1 cellular context compared by ENCODE assay signal in genomic region chr19:1748115-1748702, GRCh38.
TF ChIP-seq lines count a peak whose summit lies in the region.

No MANE protein-coding gene starts in this region.

TF ChIP-seq in A549, 52 proteins besides CTCF, POLR2A, EP300 and RAD21 (continued from another document):
- TF ChIP-seq E2F6 (IDR thresholded peaks at IDR 0.05; ENCODE audit: borderline replicate concordance, low read depth) = no peak
- no peak for TF ChIP-seq RFX5 (IDR thresholded peaks at IDR 0.05)
- no peak for TF ChIP-seq TP53 (CRISPR knock-in tag; IDR thresholded peaks at IDR 0.05)
- TF ChIP-seq MYC (IDR thresholded peaks at IDR 0.05; ENCODE audit: borderline replicate concordance, low read length) = no peak
- no peak for TF ChIP-seq GATA3 (IDR thresholded peaks at IDR 0.05; ENCODE audit: borderline replicate concordance)
- TF ChIP-seq MAZ (IDR thresholded peaks at IDR 0.05; ENCODE audit: borderline replicate concordance, low read depth, low read length) = no peak
- no peak for TF ChIP-seq CEBPB (IDR thresholded peaks at IDR 0.05)
- TF ChIP-seq CHD4 (IDR thresholded peaks at IDR 0.05; ENCODE audit: borderline replicate concordance) = no peak
- TF ChIP-seq RNF2 (IDR thresholded peaks at IDR 0.05; ENCODE audit: borderline replicate concordance, low read depth) = no peak
- TF ChIP-seq JUN (IDR thresholded peaks at IDR 0.05) = no peak
- no peak for TF ChIP-seq SMC3 (IDR thresholded peaks at IDR 0.05)
- no peak for TF ChIP-seq CBX2 (IDR thresholded peaks at IDR 0.05; ENCODE audit: borderline replicate concordance, low read depth)
- TF ChIP-seq RCOR1 (IDR thresholded peaks at IDR 0.05; ENCODE audit: low read depth, low read length) = no peak
TF ChIP-seq in A549: peak in this region for 0.
